In genomic region chr3:122305818-122306621, GRCh38 we compare ENCODE assay signal across 11 cellular contexts. TPM values are rescaled to one million over a fixed set of nuclear protein-coding genes. Genes with fewer than 3 reads are reported as not detected.
DNase-seq lines count a peak whose midpoint lies in the region; ATAC-seq and TF ChIP-seq lines count a peak whose summit lies in the region.
"Had no signal": no experiment of that assay in that cellular context is flagged by ENCODE, and none has a peak within 500 bp of the region (broad histone marks: within the 10 kb centered on the region; RNA-seq: fewer than 3 reads in every experiment).

No MANE protein-coding gene starts in this region.

- POLR2A ChIA-PET in activated CD8-positive, alpha-beta T cell treated with anti-CD3 and anti-CD28 coated beads for 36 hours (lab: Charles Lee): no interaction called here
- POLR2A ChIA-PET in activated CD8-positive, alpha-beta T cell treated with anti-CD3 and anti-CD28 coated beads, Interleukin-2, amount 10 ng/mL, durations not matched to agents 7 days and 5 days (lab: Charles Lee): interaction anchor here (1.0 kb wide), 1 partner anchor 78 kb away, joined by 3 read pairs; the partner anchor contains the start of gene FAM162A

- ATAC-seq in activated CD8-positive, alpha-beta T cell treated with anti-CD3 and anti-CD28 coated beads for 36 hours: peak; percentile 30
- no peak for ATAC-seq in activated CD8-positive, alpha-beta T cell treated with anti-CD3 and anti-CD28 coated beads, Interleukin-2, amount 10 ng/mL, durations not matched to agents 7 days and 5 days
- ATAC-seq in stimulated activated effector memory CD8-positive, alpha-beta T cell treated with anti-CD3 and anti-CD28 coated beads, Interleukin-12 subunit alpha, Interleukin-12 subunit beta, amount 100 ng/mL, for 72 hours: peak; percentile 59
- no peak for ATAC-seq in HG02571 (IDR thresholded peaks at IDR 0.05; ENCODE audit: unreplicated experiment)

- H3K79me2 ChIP-seq in KMS-11 (ENCODE audit: insufficient read depth, low read depth): no peaks in the 10 kb centered on the region

- peak; percentile 31 for DNase-seq in activated CD8-positive, alpha-beta T cell treated with anti-CD3 and anti-CD28 coated beads for 36 hours
- no peak for DNase-seq in activated CD8-positive, alpha-beta T cell treated with anti-CD3 and anti-CD28 coated beads, Interleukin-2, amount 10 ng/mL, durations not matched to agents 7 days and 5 days
- DNase-seq in cerebellar cortex (ENCODE audit: low spot score) (peak; percentile 5), cerebellum (ENCODE audit: low spot score) (no peak)
- no peak for DNase-seq in stimulated activated effector memory CD8-positive, alpha-beta T cell treated with anti-CD3 and anti-CD28 coated beads, Interleukin-12 subunit alpha, Interleukin-12 subunit beta, amount 100 ng/mL, for 72 hours (ENCODE audit: low spot score in 2 of 2)
- DNase-seq in effector memory CD4-positive, alpha-beta T cell: no peak
- DNase-seq: cortex of kidney had no signal

- no peak overlapping the region for H3K4me3 ChIP-seq in KMS-11 (IDR thresholded peaks at IDR 0.05; ENCODE audit: insufficient read depth, low read depth, low read length)
- H3K4me3 ChIP-seq in effector memory CD4-positive, alpha-beta T cell (ENCODE audit: insufficient read depth, low read depth, low read length, poor library complexity, severe bottlenecking): no peak overlapping the region

- H3K36me3 ChIP-seq in KMS-11 (ENCODE audit: insufficient read depth): no peaks in the 10 kb centered on the region
- H3K36me3 ChIP-seq in effector memory CD4-positive, alpha-beta T cell (ENCODE audit: control insufficient read depth, insufficient read depth, low read length): no peaks in the 10 kb centered on the region

- H3K27ac ChIP-seq in KMS-11: no peak overlapping the region
- H3K27ac ChIP-seq in effector memory CD4-positive, alpha-beta T cell (ENCODE audit: insufficient read depth, low read length, poor library complexity, severe bottlenecking): no peak overlapping the region

- H3K27me3 ChIP-seq in KMS-11 (ENCODE audit: insufficient read depth, low read depth): no peaks in the 10 kb centered on the region
- H3K27me3 ChIP-seq in effector memory CD4-positive, alpha-beta T cell (replicated peaks; ENCODE audit: control insufficient read depth, insufficient read depth, low read length, poor library complexity, severe bottlenecking): no peaks in the 10 kb centered on the region

- CTCF ChIA-PET in activated CD8-positive, alpha-beta T cell treated with anti-CD3 and anti-CD28 coated beads for 36 hours (lab: Charles Lee): interaction anchor here (0.7 to 2.8 kb wide), 8 partner anchors 15 to 209 kb away, joined by 3 to 14 read pairs (median 4); partner anchors contain the start of genes FAM162A and MIX23
- CTCF ChIA-PET in activated CD8-positive, alpha-beta T cell treated with anti-CD3 and anti-CD28 coated beads, Interleukin-2, amount 10 ng/mL, durations not matched to agents 7 days and 5 days (lab: Charles Lee): interaction anchor here (0.7 to 3.5 kb wide), 24 partner anchors 12 to 760 kb away, joined by 3 to 24 read pairs (median 4); partner anchors contain the start of genes FAM162A and MIX23

- no peaks in the 10 kb centered on the region for H3K9me3 Mint-ChIP-seq in activated CD8-positive, alpha-beta T cell treated with anti-CD3 and anti-CD28 coated beads for 36 hours
- no peaks in the 10 kb centered on the region for H3K9me3 Mint-ChIP-seq in activated CD8-positive, alpha-beta T cell treated with anti-CD3 and anti-CD28 coated beads, Interleukin-2, amount 10 ng/mL, durations not matched to agents 7 days and 5 days (ENCODE audit: insufficient read depth)
- no peaks in the 10 kb centered on the region for H3K9me3 Mint-ChIP-seq in stimulated activated effector memory CD8-positive, alpha-beta T cell treated with anti-CD3 and anti-CD28 coated beads, Interleukin-12 subunit alpha, Interleukin-12 subunit beta, amount 100 ng/mL, for 72 hours
- H3K9me3 Mint-ChIP-seq: stimulated activated naive CD8-positive, alpha-beta T cell treated with anti-CD3 and anti-CD28 coated beads, Interleukin-15, Interleukin-2, amounts not matched to agents 100 ng/mL and 50 ng/mL, for 24 hours had no signal

- H3K4me1 ChIP-seq in KMS-11 (ENCODE audit: low read depth, poor library complexity, severe bottlenecking): peaks cover 3% of the 10 kb centered on the region
- no peaks in the 10 kb centered on the region for H3K4me1 ChIP-seq in effector memory CD4-positive, alpha-beta T cell (ENCODE audit: control insufficient read depth, insufficient read depth, low read length, poor library complexity, severe bottlenecking)

- H3K27me3 Mint-ChIP-seq in activated CD8-positive, alpha-beta T cell treated with anti-CD3 and anti-CD28 coated beads for 36 hours: no peaks in the 10 kb centered on the region
- H3K27me3 Mint-ChIP-seq in activated CD8-positive, alpha-beta T cell treated with anti-CD3 and anti-CD28 coated beads, Interleukin-2, amount 10 ng/mL, durations not matched to agents 7 days and 5 days (ENCODE audit: low read depth): peaks cover 16% of the 10 kb centered on the region
- H3K27me3 Mint-ChIP-seq: stimulated activated naive CD8-positive, alpha-beta T cell treated with anti-CD3 and anti-CD28 coated beads, Interleukin-15, Interleukin-2, amounts not matched to agents 100 ng/mL and 50 ng/mL, for 24 hours had no signal

- no peak for TF ChIP-seq CTCF in activated CD8-positive, alpha-beta T cell treated with anti-CD3 and anti-CD28 coated beads for 36 hours (IDR thresholded peaks at IDR 0.05)
- TF ChIP-seq CTCF in KMS-11 (conservative IDR thresholded peaks at IDR 0.05; ENCODE audit: low read depth, low read length): peak; percentile 37; the same call in 1 of the 2 replicates

- H3K4me2 ChIP-seq in KMS-11: no peak overlapping the region

- H3K27ac Mint-ChIP-seq in activated CD8-positive, alpha-beta T cell treated with anti-CD3 and anti-CD28 coated beads for 36 hours: no peak overlapping the region
- H3K27ac Mint-ChIP-seq in activated CD8-positive, alpha-beta T cell treated with anti-CD3 and anti-CD28 coated beads, Interleukin-2, amount 10 ng/mL, durations not matched to agents 7 days and 5 days: no peak overlapping the region
- H3K27ac Mint-ChIP-seq in stimulated activated effector memory CD8-positive, alpha-beta T cell treated with anti-CD3 and anti-CD28 coated beads, Interleukin-12 subunit alpha, Interleukin-12 subunit beta, amount 100 ng/mL, for 72 hours: no peak overlapping the region
- H3K27ac Mint-ChIP-seq: stimulated activated naive CD8-positive, alpha-beta T cell treated with anti-CD3 and anti-CD28 coated beads, Interleukin-15, Interleukin-2, amounts not matched to agents 100 ng/mL and 50 ng/mL, for 24 hours had no signal

- H3K9ac ChIP-seq in KMS-11: no peak overlapping the region

- H2AFZ ChIP-seq in KMS-11 (ENCODE audit: low read depth): peak overlapping the region; percentile 11; the same call in 1 of the 2 replicates

- intact Hi-C loops in activated CD8-positive, alpha-beta T cell treated with anti-CD3 and anti-CD28 coated beads for 36 hours (cut with micrococcal nuclease): no loop called here

- no peak overlapping the region for H3K4me3 Mint-ChIP-seq in activated CD8-positive, alpha-beta T cell treated with anti-CD3 and anti-CD28 coated beads for 36 hours
- H3K4me3 Mint-ChIP-seq in activated CD8-positive, alpha-beta T cell treated with anti-CD3 and anti-CD28 coated beads, Interleukin-2, amount 10 ng/mL, durations not matched to agents 7 days and 5 days: no peak overlapping the region
- no peak overlapping the region for H3K4me3 Mint-ChIP-seq in stimulated activated effector memory CD8-positive, alpha-beta T cell treated with anti-CD3 and anti-CD28 coated beads, Interleukin-12 subunit alpha, Interleukin-12 subunit beta, amount 100 ng/mL, for 72 hours
- H3K4me3 Mint-ChIP-seq: stimulated activated naive CD8-positive, alpha-beta T cell treated with anti-CD3 and anti-CD28 coated beads, Interleukin-15, Interleukin-2, amounts not matched to agents 100 ng/mL and 50 ng/mL, for 24 hours had no signal

- no peaks in the 10 kb centered on the region for H3K36me3 Mint-ChIP-seq in activated CD8-positive, alpha-beta T cell treated with anti-CD3 and anti-CD28 coated beads for 36 hours (ENCODE audit: low read depth)
- H3K36me3 Mint-ChIP-seq in activated CD8-positive, alpha-beta T cell treated with anti-CD3 and anti-CD28 coated beads, Interleukin-2, amount 10 ng/mL, durations not matched to agents 7 days and 5 days (ENCODE audit: low read depth): no peaks in the 10 kb centered on the region
- no peaks in the 10 kb centered on the region for H3K36me3 Mint-ChIP-seq in stimulated activated effector memory CD8-positive, alpha-beta T cell treated with anti-CD3 and anti-CD28 coated beads, Interleukin-12 subunit alpha, Interleukin-12 subunit beta, amount 100 ng/mL, for 72 hours

- no peaks in the 10 kb centered on the region for H3K9me3 ChIP-seq in effector memory CD4-positive, alpha-beta T cell (ENCODE audit: control insufficient read depth, low read length)

- H4K20me1 ChIP-seq in KMS-11 (ENCODE audit: insufficient read depth): no peaks in the 10 kb centered on the region

- H3K4me1 Mint-ChIP-seq in activated CD8-positive, alpha-beta T cell treated with anti-CD3 and anti-CD28 coated beads for 36 hours (ENCODE audit: low read depth): no peaks in the 10 kb centered on the region
- H3K4me1 Mint-ChIP-seq in activated CD8-positive, alpha-beta T cell treated with anti-CD3 and anti-CD28 coated beads, Interleukin-2, amount 10 ng/mL, durations not matched to agents 7 days and 5 days (ENCODE audit: low read depth): peaks cover 3% of the 10 kb centered on the region
- no peaks in the 10 kb centered on the region for H3K4me1 Mint-ChIP-seq in stimulated activated effector memory CD8-positive, alpha-beta T cell treated with anti-CD3 and anti-CD28 coated beads, Interleukin-12 subunit alpha, Interleukin-12 subunit beta, amount 100 ng/mL, for 72 hours

RNA-seq across cellular contexts. Expression of gene CSTA, which starts 19.0 kb away (rescaled TPM):
- total RNA-seq in activated CD8-positive, alpha-beta T cell treated with anti-CD3 and anti-CD28 coated beads for 36 hours: not detected
- total RNA-seq in activated CD8-positive, alpha-beta T cell treated with anti-CD3 and anti-CD28 coated beads, Interleukin-2, amount 10 ng/mL, durations not matched to agents 7 days and 5 days: not detected
- total RNA-seq in cerebellum: not detected
- total RNA-seq: Daoy had no signal

Comparison
In these comparisons a context has a peak if more than half of its experiments do, and no peak if none do; other contexts are left out.
1. ATAC-seq: peak in activated CD8-positive, alpha-beta T cell treated with anti-CD3 and anti-CD28 coated beads for 36 hours (single experiment) and stimulated activated effector memory CD8-positive, alpha-beta T cell treated with anti-CD3 and anti-CD28 coated beads, Interleukin-12 subunit alpha, Interleukin-12 subunit beta, amount 100 ng/mL, for 72 hours (single experiment); none in activated CD8-positive, alpha-beta T cell treated with anti-CD3 and anti-CD28 coated beads, Interleukin-2, amount 10 ng/mL, durations not matched to agents 7 days and 5 days (single experiment) and HG02571 (single experiment).
2. DNase-seq: peak in activated CD8-positive, alpha-beta T cell treated with anti-CD3 and anti-CD28 coated beads for 36 hours (single experiment) and cerebellar cortex (single experiment); none in activated CD8-positive, alpha-beta T cell treated with anti-CD3 and anti-CD28 coated beads, Interleukin-2, amount 10 ng/mL, durations not matched to agents 7 days and 5 days (single experiment), stimulated activated effector memory CD8-positive, alpha-beta T cell treated with anti-CD3 and anti-CD28 coated beads, Interleukin-12 subunit alpha, Interleukin-12 subunit beta, amount 100 ng/mL, for 72 hours (0 of 2), effector memory CD4-positive, alpha-beta T cell (0 of 3) and cerebellum (single experiment).